In genomic region chr22:23243859-23244689, GRCh38 we compare ENCODE assay signal across 10 cellular contexts.
DNase-seq lines count a peak whose midpoint lies in the region; ATAC-seq and TF ChIP-seq lines count a peak whose summit lies in the region.
"Had no signal": no experiment of that assay in that cellular context is flagged by ENCODE, and none has a peak within 500 bp of the region (broad histone marks: within the 10 kb centered on the region; RNA-seq: fewer than 3 reads in every experiment).

No MANE protein-coding gene starts in this region.

- H2BK120ac ChIP-seq in trophoblast cell (ENCODE audit: insufficient read depth, low read length, poor library complexity) = no peak overlapping the region

- H3K36me3 Mint-ChIP-seq in activated CD4-positive, alpha-beta T cell treated with anti-CD3 and anti-CD28 coated beads, Interleukin-2, amount 10 ng/mL, durations not matched to agents 7 days and 5 days (ENCODE audit: low read depth) = peaks cover 5% of the 10 kb centered on the region

- H3K4me3 ChIP-seq in RWPE2 (ENCODE audit: severe bottlenecking) (no peak overlapping the region), trophoblast cell (ENCODE audit: low read depth, low read length) (peak overlapping the region; percentile 45)
- no peak overlapping the region for H3K4me3 ChIP-seq in effector memory CD4-positive, alpha-beta T cell (ENCODE audit: insufficient read depth, low read depth, low read length, poor library complexity, severe bottlenecking)

- H3K4me1 ChIP-seq in RWPE2 (ENCODE audit: insufficient read depth, poor library complexity, severe bottlenecking) (peaks cover 74% of the 10 kb centered on the region), trophoblast cell (ENCODE audit: control insufficient read depth in 1 of 2, insufficient read depth in 2 of 2, low read length in 2 of 2) (peaks cover 34 to 46% of the 10 kb centered on the region in 2 experiments)
- H3K4me1 ChIP-seq in effector memory CD4-positive, alpha-beta T cell (ENCODE audit: control insufficient read depth, insufficient read depth, low read length, poor library complexity, severe bottlenecking) = peaks cover 38% of the 10 kb centered on the region

- H3K27me3 ChIP-seq in RWPE2 (ENCODE audit: insufficient read depth, poor library complexity, severe bottlenecking) (no peaks in the 10 kb centered on the region), trophoblast cell (ENCODE audit: insufficient read depth, low read length) (no peaks in the 10 kb centered on the region)
- H3K27me3 ChIP-seq in effector memory CD4-positive, alpha-beta T cell (replicated peaks; ENCODE audit: control insufficient read depth, insufficient read depth, low read length, poor library complexity, severe bottlenecking) = no peaks in the 10 kb centered on the region

- H2AFZ ChIP-seq in trophoblast cell (ENCODE audit: insufficient read depth, low read length, poor library complexity) = no peak overlapping the region

- H3K9me3 ChIP-seq in RWPE2 (ENCODE audit: severe bottlenecking) (peaks cover 5% of the 10 kb centered on the region), trophoblast cell (ENCODE audit: insufficient read depth, low read depth, low read length) (peaks cover 2% of the 10 kb centered on the region)
- H3K9me3 ChIP-seq in effector memory CD4-positive, alpha-beta T cell (ENCODE audit: control insufficient read depth, low read length) = no peaks in the 10 kb centered on the region

- H3K79me1 ChIP-seq in trophoblast cell (ENCODE audit: low read length) = peaks cover 4% of the 10 kb centered on the region

- peak overlapping the region; percentile 50 for H3K4me3 Mint-ChIP-seq in activated CD4-positive, alpha-beta T cell treated with anti-CD3 and anti-CD28 coated beads, Interleukin-2, amount 10 ng/mL, durations not matched to agents 7 days and 5 days

- H3K4ac ChIP-seq in trophoblast cell (ENCODE audit: low read depth, low read length) = peak overlapping the region; percentile 47

- H3K36me3 ChIP-seq in RWPE2 (ENCODE audit: low read depth) (peaks cover 8% of the 10 kb centered on the region), trophoblast cell (ENCODE audit: control insufficient read depth in 1 of 2, insufficient read depth in 2 of 2, low read length in 2 of 2) (peaks cover 0 to 4% of the 10 kb centered on the region in 2 experiments)
- no peaks in the 10 kb centered on the region for H3K36me3 ChIP-seq in effector memory CD4-positive, alpha-beta T cell (ENCODE audit: control insufficient read depth, insufficient read depth, low read length)

- no peak overlapping the region for H4K8ac ChIP-seq in trophoblast cell (ENCODE audit: low read depth, low read length)

- no peak overlapping the region for H2AK5ac ChIP-seq in trophoblast cell (ENCODE audit: low read length)

- CTCF ChIA-PET in activated CD4-positive, alpha-beta T cell treated with anti-CD3 and anti-CD28 coated beads, Interleukin-2, amount 10 ng/mL, durations not matched to agents 7 days and 5 days (lab: Charles Lee) = interaction anchor here (0.8 to 2.2 kb wide), 5 partner anchors 8 to 198 kb away, joined by 3 to 11 read pairs (median 3); no protein-coding TSS in a partner anchor
- CTCF ChIA-PET in HEK293T (lab: Yijun Ruan, JAX) = interaction anchor here (1.0 kb wide), 1 partner anchor 17 kb away, joined by 3 read pairs; no protein-coding TSS in a partner anchor

- peaks cover 3% of the 10 kb centered on the region for H3K9me3 Mint-ChIP-seq in activated CD4-positive, alpha-beta T cell treated with anti-CD3 and anti-CD28 coated beads, Interleukin-2, amount 10 ng/mL, durations not matched to agents 7 days and 5 days

- peak overlapping the region; percentile 83 for H3K27ac Mint-ChIP-seq in activated CD4-positive, alpha-beta T cell treated with anti-CD3 and anti-CD28 coated beads, Interleukin-2, amount 10 ng/mL, durations not matched to agents 7 days and 5 days

- H2BK5ac ChIP-seq in trophoblast cell (ENCODE audit: low read depth, low read length, poor library complexity) = no peak overlapping the region

- H4K12ac ChIP-seq in trophoblast cell (ENCODE audit: low read depth, low read length) = no peak overlapping the region

- no peak for TF ChIP-seq CTCF in RWPE2 (IDR thresholded peaks at IDR 0.05; ENCODE audit: poor library complexity, severe bottlenecking)

- H3K9ac ChIP-seq in trophoblast cell (ENCODE audit: low read length) = no peak overlapping the region

- no peak overlapping the region for H2BK12ac ChIP-seq in trophoblast cell (ENCODE audit: low read length)

- H4K91ac ChIP-seq in trophoblast cell (ENCODE audit: low read depth, low read length) = no peak overlapping the region

- POLR2A ChIA-PET in activated CD4-positive, alpha-beta T cell treated with anti-CD3 and anti-CD28 coated beads, Interleukin-2, amount 10 ng/mL, durations not matched to agents 7 days and 5 days (lab: Charles Lee) = interaction anchor here (0.7 kb wide), 1 partner anchor 38 kb away, joined by 3 read pairs; no protein-coding TSS in a partner anchor
- POLR2A ChIA-PET in HEK293T (lab: Yijun Ruan, JAX) = no interaction called here

- no CpG with 5 or more reads among the region's 17 CpGs for WGBS in trophoblast cell (ENCODE audit: extremely low coverage, insufficient coverage, insufficient read length)

- peaks cover 11% of the 10 kb centered on the region for H3K79me2 ChIP-seq in trophoblast cell (ENCODE audit: control insufficient read depth, insufficient read depth, low read length, poor library complexity)

- H3K18ac ChIP-seq in trophoblast cell (ENCODE audit: low read length) = peak overlapping the region; percentile 60

- no peak for ATAC-seq in RWPE2 (ENCODE audit: low read depth)
- no peak for ATAC-seq in GM19328 (IDR thresholded peaks at IDR 0.05; ENCODE audit: unreplicated experiment)

- no peak overlapping the region for H3K4me2 ChIP-seq in trophoblast cell (ENCODE audit: low read length)

- H3K23ac ChIP-seq in trophoblast cell (ENCODE audit: low read length) = no peak overlapping the region

- no peaks in the 10 kb centered on the region for H3K27me3 Mint-ChIP-seq in activated CD4-positive, alpha-beta T cell treated with anti-CD3 and anti-CD28 coated beads, Interleukin-2, amount 10 ng/mL, durations not matched to agents 7 days and 5 days

- peaks cover 78% of the 10 kb centered on the region for H3K4me1 Mint-ChIP-seq in activated CD4-positive, alpha-beta T cell treated with anti-CD3 and anti-CD28 coated beads, Interleukin-2, amount 10 ng/mL, durations not matched to agents 7 days and 5 days

- peak overlapping the region; percentile 90 for H3K27ac ChIP-seq in RWPE2 (ENCODE audit: poor library complexity, severe bottlenecking)
- H3K27ac ChIP-seq in effector memory CD4-positive, alpha-beta T cell (ENCODE audit: insufficient read depth, low read length, poor library complexity, severe bottlenecking) = peak overlapping the region; percentile 76
- peak overlapping the region; percentile 21 for H3K27ac ChIP-seq in trophoblast cell (ENCODE audit: low read depth, low read length)

- H3K14ac ChIP-seq in trophoblast cell (ENCODE audit: low read length) = peak overlapping the region; percentile 36

- no peak for DNase-seq in activated CD4-positive, alpha-beta T cell treated with anti-CD3 and anti-CD28 coated beads, Interleukin-2, amount 10 ng/mL, durations not matched to agents 7 days and 5 days
- DNase-seq in activated CD4-positive, alpha-beta T cell treated with anti-CD3 and anti-CD28 coated beads, Interleukin-2, amount 50 U/mL, for 1 hour = no peak
- DNase-seq in RWPE2 (ENCODE audit: low spot score) (no peak), trophoblast cell (no peak), activated gamma-delta T cell (lab: John Stamatoyannopoulos, UW) (no peak), HEK293T (ENCODE audit: extremely low spot score) (no peak)
- no peak for DNase-seq in effector memory CD4-positive, alpha-beta T cell
- DNase-seq: NCI-H2081, SHP77 had no signal

TF ChIP-seq in HEK293T, 16 proteins besides CTCF, POLR2A, EP300 and RAD21:
- TF ChIP-seq SP1 (IDR thresholded peaks at IDR 0.05) (no peak), L3MBTL2 (conservative IDR thresholded peaks at IDR 0.05) (no peak), HDGF (IDR thresholded peaks at IDR 0.05; ENCODE audit: borderline replicate concordance) (no peak), SUZ12 (IDR thresholded peaks at IDR 0.05) (no peak), FOXA1 (IDR thresholded peaks at IDR 0.05) (no peak), ZNF384 (IDR thresholded peaks at IDR 0.05) (no peak), BHLHE40 (IDR thresholded peaks at IDR 0.05; ENCODE audit: borderline replicate concordance) (no peak), CTBP1 (IDR thresholded peaks at IDR 0.05; ENCODE audit: borderline replicate concordance) (no peak), TARDBP (IDR thresholded peaks at IDR 0.05) (no peak), LEF1 (IDR thresholded peaks at IDR 0.05; ENCODE audit: borderline replicate concordance) (no peak)
- TF ChIP-seq, protein P1, sequence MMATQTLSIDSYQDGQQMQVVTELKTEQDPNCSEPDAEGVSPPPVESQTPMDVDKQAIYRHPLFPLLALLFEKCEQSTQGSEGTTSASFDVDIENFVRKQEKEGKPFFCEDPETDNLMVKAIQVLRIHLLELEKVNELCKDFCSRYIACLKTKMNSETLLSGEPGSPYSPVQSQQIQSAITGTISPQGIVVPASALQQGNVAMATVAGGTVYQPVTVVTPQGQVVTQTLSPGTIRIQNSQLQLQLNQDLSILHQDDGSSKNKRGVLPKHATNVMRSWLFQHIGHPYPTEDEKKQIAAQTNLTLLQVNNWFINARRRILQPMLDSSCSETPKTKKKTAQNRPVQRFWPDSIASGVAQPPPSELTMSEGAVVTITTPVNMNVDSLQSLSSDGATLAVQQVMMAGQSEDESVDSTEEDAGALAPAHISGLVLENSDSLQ (IDR thresholded peaks at IDR 0.05) = no peak

Comparison
In these comparisons a context has a peak if more than half of its experiments do, and no peak if none do; other contexts are left out.
1. H3K27ac ChIP-seq: peak in every context shown above with its lines; median percentile 90 in RWPE2; 76 in effector memory CD4-positive, alpha-beta T cell; 21 in trophoblast cell.